In genomic region chr15:101232677-101233076, GRCh38 we compare ENCODE assay signal across 17 cellular contexts. TPM values are rescaled to one million over a fixed set of nuclear protein-coding genes. Genes with fewer than 3 reads are reported as not detected.
DNase-seq lines count a peak whose midpoint lies in the region; ATAC-seq and TF ChIP-seq lines count a peak whose summit lies in the region.
"Had no signal": no experiment of that assay in that cellular context is flagged by ENCODE, and none has a peak within 500 bp of the region (broad histone marks: within the 10 kb centered on the region; RNA-seq: fewer than 3 reads in every experiment).

No MANE protein-coding gene starts in this region.

- BruUV-seq in MCF 10A (replicated peaks; lab: Mats Ljungman, UMichigan) = no TSS peak

- no peak overlapping the region for H2BK12ac ChIP-seq in mesenchymal stem cell (ENCODE audit: low read length in 2 of 2)

- no peak overlapping the region for H3K9ac ChIP-seq in mesenchymal stem cell (ENCODE audit: low read length)

- H3K36me3 ChIP-seq in mesenchymal stem cell (ENCODE audit: control insufficient read depth in 1 of 2, insufficient read depth in 2 of 2, low read depth in 1 of 2, low read length in 2 of 2) (peaks cover 16 to 61% of the 10 kb centered on the region in 2 experiments), suprapubic skin (peaks cover 24% of the 10 kb centered on the region), tibial artery (peaks cover 13 to 25% (median 15%) of the 10 kb centered on the region in 3 donors)

- no peak for DNase-seq in activated CD4-positive, alpha-beta T cell treated with anti-CD3 and anti-CD28 coated beads, Interleukin-2, amount 10 ng/mL, durations not matched to agents 24 days and 14 days
- DNase-seq in activated CD4-positive, alpha-beta T cell treated with anti-CD3 and anti-CD28 coated beads for 36 hours = no peak
- DNase-seq in MCF 10A (ENCODE audit: unreplicated experiment) (no peak), mesenchymal stem cell (no peak), suprapubic skin (ENCODE audit: low spot score in 2 of 2) (no peak), NCI-H446 treated with DMSO at 0.1 percent for 48 hours (lab: John Stamatoyannopoulos, UW) (no peak), tibial artery (no peak)
- DNase-seq: activated CD4-positive, alpha-beta T cell treated with anti-CD3 and anti-CD28 coated beads, Interleukin-2, amount 50 U/mL, for 48 hours; activated T-cell treated with anti-CD3 and anti-CD28 coated beads, Interleukin-2, amount 50 U/mL, for 1 hour; dermis blood vessel endothelial cell; left colon; NCI-H1436 treated with DMSO at 0.1 percent for 48 hours; NCI-H345; NK-92 treated with Interleukin-12 subunit alpha and Interleukin-12 subunit beta, amount 100 ng/mL, for 24 hours; occipital lobe had no signal

- TF ChIP-seq EP300 in suprapubic skin (IDR thresholded peaks at IDR 0.05) = no peak

- no peak overlapping the region for H3K18ac ChIP-seq in mesenchymal stem cell (ENCODE audit: low read depth in 1 of 2, low read length in 2 of 2)

- no peak overlapping the region for H2AK5ac ChIP-seq in mesenchymal stem cell (ENCODE audit: low read length, severe bottlenecking)

- H3K27me3 ChIP-seq in mesenchymal stem cell (ENCODE audit: control insufficient read depth in 1 of 2, insufficient read depth in 1 of 2, low read length in 2 of 2) = no peaks in the 10 kb centered on the region
- H3K27me3 ChIP-seq in suprapubic skin = no peaks in the 10 kb centered on the region
- H3K27me3 ChIP-seq in tibial artery = no peaks in the 10 kb centered on the region

- POLR2A ChIA-PET in activated CD4-positive, alpha-beta T cell treated with anti-CD3 and anti-CD28 coated beads for 36 hours (lab: Charles Lee) = no interaction called here
- POLR2A ChIA-PET in MCF 10A (lab: Yijun Ruan, JAX) = interaction anchor here (0.9 to 1.8 kb wide), 3 partner anchors 12 to 61 kb away, joined by 3 to 4 read pairs (median 4); no protein-coding TSS in a partner anchor

- peaks cover 85% of the 10 kb centered on the region for H3K36me3 Mint-ChIP-seq in activated CD4-positive, alpha-beta T cell treated with anti-CD3 and anti-CD28 coated beads, Interleukin-2, amount 10 ng/mL, durations not matched to agents 24 days and 14 days (ENCODE audit: low read depth)
- peaks cover 77% of the 10 kb centered on the region for H3K36me3 Mint-ChIP-seq in activated CD4-positive, alpha-beta T cell treated with anti-CD3 and anti-CD28 coated beads for 36 hours (ENCODE audit: low read depth)
- peaks cover 36% of the 10 kb centered on the region for H3K36me3 Mint-ChIP-seq in MCF 10A (ENCODE audit: insufficient read depth, unreplicated experiment)

- H3K27ac ChIP-seq in mesenchymal stem cell (ENCODE audit: low read length, poor library complexity, severe bottlenecking) (no peak overlapping the region), suprapubic skin (peak overlapping the region; percentile 24), tibial artery (no peak overlapping the region)

- H2BK120ac ChIP-seq in mesenchymal stem cell (ENCODE audit: low read depth, low read length) = no peak overlapping the region

- H3K9me3 Mint-ChIP-seq in activated CD4-positive, alpha-beta T cell treated with anti-CD3 and anti-CD28 coated beads, Interleukin-2, amount 10 ng/mL, durations not matched to agents 24 days and 14 days = peaks cover 13% of the 10 kb centered on the region
- peaks cover 11% of the 10 kb centered on the region for H3K9me3 Mint-ChIP-seq in activated CD4-positive, alpha-beta T cell treated with anti-CD3 and anti-CD28 coated beads for 36 hours (ENCODE audit: low read depth)
- H3K9me3 Mint-ChIP-seq in MCF 10A (ENCODE audit: unreplicated experiment) = peaks cover 7% of the 10 kb centered on the region

- no peak overlapping the region for H2BK15ac ChIP-seq in mesenchymal stem cell (ENCODE audit: low read depth, poor library complexity, severe bottlenecking)

- TF ChIP-seq CTCF in MCF 10A (IDR thresholded peaks at IDR 0.05; ENCODE audit: unreplicated experiment) = no peak
- TF ChIP-seq CTCF in suprapubic skin (IDR thresholded peaks at IDR 0.05) = no peak
- TF ChIP-seq CTCF in tibial artery (IDR thresholded peaks at IDR 0.05) = no peak

- H3K4me1 ChIP-seq in mesenchymal stem cell (ENCODE audit: control insufficient read depth, insufficient read depth, low read depth, low read length) (peaks cover 7% of the 10 kb centered on the region), suprapubic skin (peaks cover 37% of the 10 kb centered on the region), tibial artery (peaks cover 0 to 12% (median 3%) of the 10 kb centered on the region in 4 donors)

- peak overlapping the region; percentile 22 for H3K27ac Mint-ChIP-seq in activated CD4-positive, alpha-beta T cell treated with anti-CD3 and anti-CD28 coated beads, Interleukin-2, amount 10 ng/mL, durations not matched to agents 24 days and 14 days
- H3K27ac Mint-ChIP-seq in activated CD4-positive, alpha-beta T cell treated with anti-CD3 and anti-CD28 coated beads for 36 hours = no peak overlapping the region
- H3K27ac Mint-ChIP-seq in MCF 10A (ENCODE audit: low read depth, unreplicated experiment) = peak overlapping the region; percentile 61
- H3K27ac Mint-ChIP-seq: activated naive CD4-positive, alpha-beta T cell treated with anti-CD3 and anti-CD28 coated beads, Interleukin-2, amount 50 U/mL, for 24 hours had no signal

- intact Hi-C loops in activated CD4-positive, alpha-beta T cell treated with anti-CD3 and anti-CD28 coated beads, Interleukin-2, amount 10 ng/mL, durations not matched to agents 24 days and 14 days (cut with micrococcal nuclease) = no loop called here
- intact Hi-C loops in activated CD4-positive, alpha-beta T cell treated with anti-CD3 and anti-CD28 coated beads for 36 hours (cut with DNase I, micrococcal nuclease) = no loop called here
- intact Hi-C loops in MCF 10A (cut with micrococcal nuclease) (no loop called here), tibial artery (cut with DNase I; ENCODE audit: low total_unique reads) (no loop called here)

- H3K4me3 Mint-ChIP-seq in activated CD4-positive, alpha-beta T cell treated with anti-CD3 and anti-CD28 coated beads, Interleukin-2, amount 10 ng/mL, durations not matched to agents 24 days and 14 days = no peak overlapping the region
- no peak overlapping the region for H3K4me3 Mint-ChIP-seq in activated CD4-positive, alpha-beta T cell treated with anti-CD3 and anti-CD28 coated beads for 36 hours
- no peak overlapping the region for H3K4me3 Mint-ChIP-seq in MCF 10A (ENCODE audit: unreplicated experiment)
- H3K4me3 Mint-ChIP-seq: activated naive CD4-positive, alpha-beta T cell treated with anti-CD3 and anti-CD28 coated beads, Interleukin-2, amount 50 U/mL, for 24 hours had no signal

- H4K8ac ChIP-seq in mesenchymal stem cell (ENCODE audit: low read length) = peak overlapping the region; percentile 35

- 88% methylated on average over 5 of the region's 5 CpGs for WGBS in mesenchymal stem cell
- 30% methylated on average over 3 of the region's 5 CpGs for WGBS in suprapubic skin

- H3K4me2 ChIP-seq in mesenchymal stem cell (ENCODE audit: low read length, poor library complexity, severe bottlenecking) = no peak overlapping the region

- no peak for ATAC-seq in activated CD4-positive, alpha-beta T cell treated with anti-CD3 and anti-CD28 coated beads for 36 hours
- ATAC-seq in HG03139 (IDR thresholded peaks at IDR 0.05; ENCODE audit: unreplicated experiment) = no peak
- ATAC-seq: left colon had no signal

- no peak overlapping the region for H3K23ac ChIP-seq in mesenchymal stem cell (ENCODE audit: low read length in 2 of 2)

- no peak overlapping the region for H4K91ac ChIP-seq in mesenchymal stem cell (ENCODE audit: low read length)

- peaks cover 46% of the 10 kb centered on the region for H3K4me1 Mint-ChIP-seq in activated CD4-positive, alpha-beta T cell treated with anti-CD3 and anti-CD28 coated beads, Interleukin-2, amount 10 ng/mL, durations not matched to agents 24 days and 14 days
- peaks cover 48% of the 10 kb centered on the region for H3K4me1 Mint-ChIP-seq in activated CD4-positive, alpha-beta T cell treated with anti-CD3 and anti-CD28 coated beads for 36 hours
- peaks cover 20% of the 10 kb centered on the region for H3K4me1 Mint-ChIP-seq in MCF 10A (ENCODE audit: insufficient read depth, unreplicated experiment)

- peaks cover 8% of the 10 kb centered on the region for H3K79me1 ChIP-seq in mesenchymal stem cell (replicated peaks; ENCODE audit: low read length, poor library complexity, severe bottlenecking)

- H3K9me3 ChIP-seq in mesenchymal stem cell (ENCODE audit: control insufficient read depth, low read length) = peaks cover 7% of the 10 kb centered on the region
- no peaks in the 10 kb centered on the region for H3K9me3 ChIP-seq in suprapubic skin
- H3K9me3 ChIP-seq in tibial artery = peaks cover 0 to 11% (median 3%) of the 10 kb centered on the region in 3 donors

- TF ChIP-seq POLR2A in suprapubic skin (IDR thresholded peaks at IDR 0.05) = no peak

- H3K4ac ChIP-seq in mesenchymal stem cell (ENCODE audit: low read depth in 1 of 2, low read length in 2 of 2) = no peak overlapping the region

- H3K4me3 ChIP-seq in mesenchymal stem cell (ENCODE audit: insufficient read depth in 1 of 2, low read depth in 1 of 2, low read length in 2 of 2) (no peak overlapping the region), suprapubic skin (no peak overlapping the region), tibial artery (no peak overlapping the region)

- no peak overlapping the region for H2AFZ ChIP-seq in mesenchymal stem cell (ENCODE audit: low read depth, low read length)

- no peak overlapping the region for H3K14ac ChIP-seq in mesenchymal stem cell (ENCODE audit: low read length in 2 of 2)

- CTCF ChIA-PET in activated CD4-positive, alpha-beta T cell treated with anti-CD3 and anti-CD28 coated beads for 36 hours (lab: Charles Lee) = interaction anchor here (1.5 kb wide), 1 partner anchor 13 kb away, joined by 5 read pairs; no protein-coding TSS in a partner anchor
- CTCF ChIA-PET in MCF 10A (lab: Yijun Ruan, JAX) = interaction anchor here (1.3 kb wide), 2 partner anchors 9 to 17 kb away, joined by 3 read pairs; no protein-coding TSS in a partner anchor

- H3K27me3 Mint-ChIP-seq in activated CD4-positive, alpha-beta T cell treated with anti-CD3 and anti-CD28 coated beads, Interleukin-2, amount 10 ng/mL, durations not matched to agents 24 days and 14 days = no peaks in the 10 kb centered on the region
- no peaks in the 10 kb centered on the region for H3K27me3 Mint-ChIP-seq in activated CD4-positive, alpha-beta T cell treated with anti-CD3 and anti-CD28 coated beads for 36 hours
- H3K27me3 Mint-ChIP-seq in MCF 10A (ENCODE audit: insufficient read depth, unreplicated experiment) = no peaks in the 10 kb centered on the region
- H3K27me3 Mint-ChIP-seq: activated naive CD4-positive, alpha-beta T cell treated with anti-CD3 and anti-CD28 coated beads, Interleukin-2, amount 50 U/mL, for 24 hours had no signal

- no peak overlapping the region for H2BK5ac ChIP-seq in mesenchymal stem cell (ENCODE audit: low read depth, low read length, poor library complexity, severe bottlenecking)

RNA-seq across cellular contexts. Expression of gene CHSY1, which starts 19.2 kb away (rescaled TPM):
- 61.7 and 62.6 TPM in 2 replicates for total RNA-seq in activated CD4-positive, alpha-beta T cell treated with anti-CD3 and anti-CD28 coated beads, Interleukin-2, amount 10 ng/mL, durations not matched to agents 24 days and 14 days
- 10 to 100 TPM; 31.5 to 36.1 TPM for total RNA-seq in activated CD4-positive, alpha-beta T cell treated with anti-CD3 and anti-CD28 coated beads for 36 hours
- total RNA-seq in MCF 10A (2022) (24.3 and 29.8 TPM in 2 replicates), suprapubic skin (10 to 100 TPM; 29.7 to 39.6 (median 30.5) TPM)
- polyA plus RNA-seq in mesenchymal stem cell (2013, experiment 1 of 2) = 30.7 TPM
- 32.2 TPM for polyA plus RNA-seq in mesenchymal stem cell (2013, experiment 2 of 2)

RNA-seq across cellular contexts. Expression of gene SELENOS, which starts 44.6 kb away (rescaled TPM):
- total RNA-seq in activated CD4-positive, alpha-beta T cell treated with anti-CD3 and anti-CD28 coated beads, Interleukin-2, amount 10 ng/mL, durations not matched to agents 24 days and 14 days = 36.5 and 39.3 TPM in 2 replicates
- 10 to 100 TPM; 14.5 to 20.8 TPM for total RNA-seq in activated CD4-positive, alpha-beta T cell treated with anti-CD3 and anti-CD28 coated beads for 36 hours
- total RNA-seq in MCF 10A (2022) = 145 and 187 TPM in 2 replicates
- 89.5 TPM for polyA plus RNA-seq in mesenchymal stem cell (2013, experiment 1 of 2)
- polyA plus RNA-seq in mesenchymal stem cell (2013, experiment 2 of 2) = 95.2 TPM
- total RNA-seq in suprapubic skin = 10 to 100 TPM; 39.8 to 88.3 (median 50.2) TPM
